ENCODE assay signal across 8 cellular contexts in the genomic region with DNA sequence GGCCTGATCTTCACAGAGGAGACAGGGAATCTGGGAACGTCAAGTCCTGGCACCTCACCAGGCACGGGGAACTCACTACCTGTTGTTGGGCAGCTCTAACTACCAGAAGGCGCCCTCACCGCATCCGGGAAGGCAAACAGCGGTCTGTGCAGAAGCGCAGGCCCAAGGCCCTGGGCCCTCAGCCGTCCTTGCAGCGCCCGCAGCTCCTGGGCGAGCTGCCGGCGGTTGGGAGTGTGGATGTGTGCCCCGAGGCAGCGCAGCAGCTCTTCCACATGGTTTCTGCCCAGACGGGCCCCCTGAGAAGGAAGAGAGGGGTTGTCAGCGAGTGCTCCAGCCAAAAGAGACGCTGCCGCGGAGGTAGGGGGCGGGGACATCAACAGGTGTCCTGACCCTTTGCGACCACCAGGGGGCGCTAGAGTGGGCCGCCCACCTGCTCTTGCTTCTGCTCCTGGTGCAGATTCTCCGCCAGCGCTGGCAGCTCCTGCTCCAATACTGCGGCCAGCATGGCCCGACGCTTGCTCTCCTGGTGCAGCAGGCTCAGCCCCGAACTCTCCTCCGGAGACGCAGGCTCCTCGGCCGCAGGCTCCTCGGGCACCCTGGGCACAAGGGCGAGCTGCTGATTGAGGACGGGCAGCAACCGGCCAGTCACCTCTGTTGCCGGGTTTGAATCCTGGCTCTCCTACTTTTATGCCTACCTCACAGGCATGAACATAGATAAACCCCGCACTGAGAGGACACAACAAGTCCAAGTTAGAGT. TPM values are rescaled to one million over a fixed set of nuclear protein-coding genes. Genes with fewer than 3 reads are reported as not detected.
A peak's percentile ranks its signal among the peaks of the same experiment; 100 is the strongest.
DNase-seq lines count a peak whose midpoint lies in the region; ATAC-seq and TF ChIP-seq lines count a peak whose summit lies in the region.

No MANE protein-coding gene starts in this region.

- H3K27ac Mint-ChIP-seq in effector memory CD8-positive, alpha-beta T cell: peak overlapping the region; percentile 79 to 90

- H3K4me3 ChIP-seq in mononuclear cell (ENCODE audit: low read length): peak overlapping the region; percentile 23

- no peaks in the 10 kb centered on the region for H3K27me3 Mint-ChIP-seq in effector memory CD8-positive, alpha-beta T cell

- H3K9me3 ChIP-seq in mononuclear cell (ENCODE audit: low read depth, low read length): no peaks in the 10 kb centered on the region

- peaks cover 28% of the 10 kb centered on the region for H3K36me3 Mint-ChIP-seq in effector memory CD8-positive, alpha-beta T cell (ENCODE audit: insufficient read depth)

- H3K27me3 ChIP-seq in mononuclear cell (ENCODE audit: insufficient read depth, low read length): no peaks in the 10 kb centered on the region

- H3K4me1 ChIP-seq in mononuclear cell (ENCODE audit: insufficient read depth, low read length): peaks cover 39% of the 10 kb centered on the region

- TF ChIP-seq CTCF in C4-2B (conservative IDR thresholded peaks at IDR 0.05): peak; percentile 97

- H3K4me3 Mint-ChIP-seq in effector memory CD8-positive, alpha-beta T cell: peak overlapping the region; percentile 77 to 82

- no peaks in the 10 kb centered on the region for H3K9me3 Mint-ChIP-seq in effector memory CD8-positive, alpha-beta T cell

- H3K27ac ChIP-seq in C4-2B: no peak overlapping the region

- DNase-seq in NCI-H748 treated with DMSO at 0.1 percent for 48 hours (lab: John Stamatoyannopoulos, UW): peak; percentile 36
- peak; percentile 48 to 74 for DNase-seq in activated CD8-positive, alpha-beta memory T cell treated with anti-CD3 and anti-CD28 coated beads for 1 hour (ENCODE audit: extremely low read depth in 1 of 2, low read depth in 1 of 2)
- DNase-seq in effector memory CD8-positive, alpha-beta T cell: peak; percentile 74 to 82 (median 81)
- peak; percentile 63 for DNase-seq in stimulated activated CD8-positive, alpha-beta memory T cell treated with anti-CD3 and anti-CD28 coated beads, Interleukin-4, amount 100 ng/mL, for 24 hours (ENCODE audit: low read depth)

- peaks cover 24 to 50% of the 10 kb centered on the region in 2 donors for H3K4me1 Mint-ChIP-seq in effector memory CD8-positive, alpha-beta T cell (ENCODE audit: low read depth in 2 of 2)

- ATAC-seq in GM21825 (IDR thresholded peaks at IDR 0.05; ENCODE audit: unreplicated experiment) (peak; percentile 39), HG03280 (IDR thresholded peaks at IDR 0.05; ENCODE audit: unreplicated experiment) (no peak)
- peak; percentile 54 for ATAC-seq in effector memory CD8-positive, alpha-beta T cell (replicated peaks)

RNA-seq across cellular contexts. Expression of a gene that starts 9.3 kb away (rescaled TPM):
- 2.0 TPM for total RNA-seq in mononuclear cell

RNA-seq across cellular contexts. Expression of a gene that starts 15.6 kb away (rescaled TPM):
- total RNA-seq in mononuclear cell: 44.3 TPM

RNA-seq across cellular contexts. Expression of a gene that starts 17.2 kb away (rescaled TPM):
- not detected for total RNA-seq in mononuclear cell

RNA-seq across cellular contexts. Expression of a gene that starts 25.7 kb away (rescaled TPM):
- not detected for total RNA-seq in mononuclear cell

RNA-seq across cellular contexts. Expression of a gene that starts 35.0 kb away (rescaled TPM):
- 0.10 TPM for total RNA-seq in mononuclear cell
